Comparison of ENCODE assay signal across 17 cellular contexts in genomic region chr7:16816820-16817219, GRCh38. TPM values are rescaled to one million over a fixed set of nuclear protein-coding genes. Genes with fewer than 3 reads are reported as not detected.
A peak's percentile ranks its signal among the peaks of the same experiment; 100 is the strongest.
DNase-seq lines count a peak whose midpoint lies in the region; ATAC-seq, FAIRE-seq and TF ChIP-seq lines count a peak whose summit lies in the region.
"Had no signal": no experiment of that assay in that cellular context is flagged by ENCODE, and none has a peak within 500 bp of the region (broad histone marks: within the 10 kb centered on the region; RNA-seq: fewer than 3 reads in every experiment).

No MANE protein-coding gene starts in this region.

- no peak overlapping the region for H3K4me3 ChIP-seq in colonic mucosa
- no peak overlapping the region for H3K4me3 ChIP-seq in naive thymus-derived CD4-positive, alpha-beta T cell (ENCODE audit: low read length)
- H3K4me3 ChIP-seq in kidney (ENCODE audit: low read length in 2 of 2) = no peak overlapping the region
- H3K4me3 ChIP-seq: tibial nerve had no signal

- peaks cover 6% of the 10 kb centered on the region for H3K4me1 ChIP-seq in colonic mucosa
- no peaks in the 10 kb centered on the region for H3K4me1 ChIP-seq in naive thymus-derived CD4-positive, alpha-beta T cell (ENCODE audit: control insufficient read depth in 2 of 2, insufficient read depth in 2 of 2, low read length in 2 of 2)
- H3K4me1 ChIP-seq in kidney (ENCODE audit: control insufficient read depth in 1 of 2, insufficient read depth in 1 of 2, low read depth in 1 of 2, low read length in 2 of 2) = no peaks in the 10 kb centered on the region
- H3K4me1 ChIP-seq: BE2C had no signal

- DNase-seq in CD1c-positive myeloid dendritic cell (ENCODE audit: extremely low spot score) (peak; percentile 49), NCI-H69 (lab: John Stamatoyannopoulos, UW) (peak; percentile 25), colonic mucosa (no peak), cortex of kidney (lab: John Stamatoyannopoulos, UW) (no peak), kidney (no peak)
- no peak for DNase-seq in naive thymus-derived CD4-positive, alpha-beta T cell
- DNase-seq: activated naive CD4-positive, alpha-beta T cell treated with anti-CD3 and anti-CD28 coated beads for 36 hours; BE2C; effector CD8-positive, alpha-beta T cell; NCI-H1417 treated with DMSO at 0.1 percent for 48 hours; NCI-H524 had no signal

- TF ChIP-seq CTCF in colonic mucosa (IDR thresholded peaks at IDR 0.05) (no peak), kidney (IDR thresholded peaks at IDR 0.05; ENCODE audit: borderline replicate concordance, extremely low read depth, insufficient read depth) (no peak)

- peaks cover 0 to 29% (median 20%) of the 10 kb centered on the region in 5 donors for H3K27me3 Mint-ChIP-seq in naive thymus-derived CD4-positive, alpha-beta T cell
- H3K27me3 Mint-ChIP-seq: brain, progenitor cell of endocrine pancreas had no signal

- peak; percentile 36 for ATAC-seq in naive thymus-derived CD4-positive, alpha-beta T cell
- ATAC-seq in HG02840 (IDR thresholded peaks at IDR 0.05; ENCODE audit: low FRiP score, unreplicated experiment) (no peak), GM18870 (IDR thresholded peaks at IDR 0.05; ENCODE audit: unreplicated experiment) (no peak)

- no peaks in the 10 kb centered on the region for H3K27me3 ChIP-seq in colonic mucosa
- H3K27me3 ChIP-seq in naive thymus-derived CD4-positive, alpha-beta T cell (ENCODE audit: control insufficient read depth in 2 of 2, insufficient read depth in 2 of 2, low read length in 2 of 2) = no peaks in the 10 kb centered on the region
- H3K27me3 ChIP-seq: tibial nerve had no signal

- peak overlapping the region; percentile 64 for H3K27ac ChIP-seq in colonic mucosa
- no peak overlapping the region for H3K27ac ChIP-seq in naive thymus-derived CD4-positive, alpha-beta T cell (ENCODE audit: low read depth, low read length)
- no peak overlapping the region for H3K27ac ChIP-seq in kidney (ENCODE audit: low read depth in 2 of 2, low read length in 2 of 2)

- no peaks in the 10 kb centered on the region for H3K36me3 ChIP-seq in colonic mucosa
- H3K36me3 ChIP-seq in naive thymus-derived CD4-positive, alpha-beta T cell (ENCODE audit: control insufficient read depth in 2 of 3, insufficient read depth in 3 of 3, low read length in 3 of 3) = no peaks in the 10 kb centered on the region
- no peaks in the 10 kb centered on the region for H3K36me3 ChIP-seq in kidney (ENCODE audit: control insufficient read depth in 1 of 2, insufficient read depth in 2 of 2, low read length in 2 of 2)
- H3K36me3 ChIP-seq: BE2C, tibial nerve had no signal

- no peak overlapping the region for H3K4me3 Mint-ChIP-seq in naive thymus-derived CD4-positive, alpha-beta T cell
- H3K4me3 Mint-ChIP-seq: activated naive CD4-positive, alpha-beta T cell treated with anti-CD3 and anti-CD28 coated beads for 36 hours had no signal

- H3K9me3 Mint-ChIP-seq in naive thymus-derived CD4-positive, alpha-beta T cell = peaks cover 0 to 2% (median 0%) of the 10 kb centered on the region in 11 donors
- H3K9me3 Mint-ChIP-seq: activated naive CD4-positive, alpha-beta T cell treated with anti-CD3 and anti-CD28 coated beads for 36 hours had no signal

- H3K36me3 Mint-ChIP-seq in naive thymus-derived CD4-positive, alpha-beta T cell = no peaks in the 10 kb centered on the region
- H3K36me3 Mint-ChIP-seq: brain had no signal

- H3K4me1 Mint-ChIP-seq in naive thymus-derived CD4-positive, alpha-beta T cell = peaks cover 0 to 5% (median 0%) of the 10 kb centered on the region in 7 donors

- POLR2A ChIA-PET in naive thymus-derived CD4-positive, alpha-beta T cell (lab: Charles Lee) = no interaction called here

- intact Hi-C loops in colonic mucosa (cut with DNase I) = no loop called here
- intact Hi-C loops in naive thymus-derived CD4-positive, alpha-beta T cell (cut with micrococcal nuclease) = no loop called here
- intact Hi-C loops in kidney (cut with DNase I) = no loop called here

- CTCF ChIA-PET in naive thymus-derived CD4-positive, alpha-beta T cell (lab: Charles Lee) = no interaction called here

- FAIRE-seq in kidney (lab: Jason Lieb, UNC) = no peak
- FAIRE-seq: TTC549 had no signal

- H3K9ac ChIP-seq in colonic mucosa (ENCODE audit: low read depth in 2 of 2, low read length in 2 of 2) (peak overlapping the region in 1 of 2 donors; percentile 29), kidney (ENCODE audit: low read length in 2 of 2) (no peak overlapping the region)

- H3K9me3 ChIP-seq in colonic mucosa = no peaks in the 10 kb centered on the region
- H3K9me3 ChIP-seq in naive thymus-derived CD4-positive, alpha-beta T cell (ENCODE audit: control insufficient read depth in 2 of 3, low read length in 3 of 3) = no peaks in the 10 kb centered on the region
- no peaks in the 10 kb centered on the region for H3K9me3 ChIP-seq in kidney (ENCODE audit: control insufficient read depth in 1 of 2, low read length in 2 of 2)
- H3K9me3 ChIP-seq: BE2C, tibial nerve had no signal

- no peak overlapping the region for H3K27ac Mint-ChIP-seq in naive thymus-derived CD4-positive, alpha-beta T cell
- H3K27ac Mint-ChIP-seq: activated naive CD4-positive, alpha-beta T cell treated with anti-CD3 and anti-CD28 coated beads for 36 hours; brain had no signal

RNA-seq across cellular contexts. Expression of gene AGR2, which starts 12.0 kb away (rescaled TPM):
- total RNA-seq in colonic mucosa = 1,000 to 10,000 TPM; 1,572 to 2,751 TPM
- not detected for total RNA-seq in naive thymus-derived CD4-positive, alpha-beta T cell
- not detected for polyA plus RNA-seq in naive thymus-derived CD4-positive, alpha-beta T cell
- total RNA-seq in kidney = 164 TPM
- polyA plus RNA-seq in kidney (ENCODE audit: insufficient read depth, low read depth, low replicate concordance) = 15.1 TPM
- total RNA-seq: activated naive CD4-positive, alpha-beta T cell treated with anti-CD3 and anti-CD28 coated beads for 36 hours; tibial nerve had no signal

Comparison
In these comparisons a context has a peak if more than half of its experiments do, and no peak if none do; other contexts are left out.
1. DNase-seq: peak in CD1c-positive myeloid dendritic cell (single experiment) and NCI-H69 (single experiment); none in colonic mucosa (single experiment), naive thymus-derived CD4-positive, alpha-beta T cell (0 of 9), cortex of kidney (single experiment) and kidney (single experiment).
2. RNA of gene AGR2, which starts 12.0 kb away (total RNA-seq): 1,572 to 2,751 TPM in colonic mucosa and 164 TPM in kidney (single experiment); not detected in naive thymus-derived CD4-positive, alpha-beta T cell; every median in the first group is over 100 times any median in the second.